8 cellular contexts compared by ENCODE assay signal in the genomic region with DNA sequence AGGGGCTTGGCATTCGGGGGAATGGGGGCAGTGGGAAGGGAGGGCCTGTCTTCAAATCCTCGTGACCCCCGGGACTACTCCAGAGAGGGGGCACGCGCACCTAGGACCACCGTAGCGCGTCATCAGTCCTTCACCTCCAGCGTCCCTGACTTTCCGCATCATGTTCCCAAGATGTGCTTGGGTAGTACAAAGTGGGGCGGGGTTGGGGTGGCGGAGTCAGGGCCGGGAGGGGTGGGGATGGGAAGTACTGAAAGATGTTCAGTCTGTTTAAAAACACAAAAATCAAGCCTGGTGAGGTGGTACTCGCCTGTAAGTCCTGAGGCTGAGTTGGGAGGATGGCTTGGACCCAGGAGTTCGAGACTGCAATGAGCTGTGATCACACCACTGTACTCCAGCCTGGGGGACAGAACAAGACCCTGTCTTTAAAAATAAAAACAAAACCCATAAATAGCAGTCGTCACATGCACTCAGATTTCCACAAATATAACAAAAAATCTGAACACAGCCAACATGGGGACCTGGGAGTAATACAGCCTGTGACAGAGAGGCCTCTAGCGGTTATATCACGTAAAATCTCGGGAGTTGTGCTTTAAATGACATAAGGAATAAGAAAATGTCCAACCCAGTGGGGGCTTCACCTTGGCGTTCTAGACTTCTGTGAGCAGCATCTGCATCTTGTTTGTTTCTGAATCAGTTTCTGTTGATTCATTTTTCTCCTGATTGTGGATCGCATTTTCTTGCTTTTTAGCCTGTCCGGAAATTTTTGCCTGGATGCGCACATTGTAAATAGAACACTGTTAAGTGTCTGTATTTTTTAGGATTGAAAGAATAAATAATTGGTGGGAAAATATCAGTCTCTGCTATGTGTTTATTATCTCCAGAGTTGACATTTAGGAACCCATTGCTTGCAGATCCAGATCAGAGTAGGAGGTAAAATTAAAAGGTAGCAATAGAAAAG. TPM values are rescaled to one million over a fixed set of nuclear protein-coding genes. Genes with fewer than 3 reads are reported as not detected.
DNase-seq lines count a peak whose midpoint lies in the region; ATAC-seq and TF ChIP-seq lines count a peak whose summit lies in the region.

No MANE protein-coding gene starts in this region.

- ATAC-seq in heart left ventricle: peak; percentile 6 to 69 (median 52)
- ATAC-seq in HG03095 (IDR thresholded peaks at IDR 0.05; ENCODE audit: unreplicated experiment): no peak
- ATAC-seq in GM19328 (IDR thresholded peaks at IDR 0.05; ENCODE audit: unreplicated experiment): no peak

- intact Hi-C loops in heart left ventricle (cut with DNase I): loop anchor here in 8 of 10 donors (2.0 to 10.0 kb wide), 6 partner anchors 30 to 300 kb away; a partner anchor contains a TSS

- H3K79me2 ChIP-seq in parathyroid adenoma: peaks cover 5% of the 10 kb centered on the region

- H3K4me1 ChIP-seq in HUES48 (ENCODE audit: control insufficient read depth, insufficient read depth, low read length) (peaks cover 18% of the 10 kb centered on the region), NT2/D1 (ENCODE audit: insufficient read depth, insufficient read length) (peaks cover 4% of the 10 kb centered on the region), adipocyte (ENCODE audit: control insufficient read depth, insufficient read depth, low read length) (peaks cover 33% of the 10 kb centered on the region), heart left ventricle (peaks cover 0 to 31% (median 14%) of the 10 kb centered on the region in 12 donors), parathyroid adenoma (peaks cover 32% of the 10 kb centered on the region)

- no peaks in the 10 kb centered on the region for H3K9me3 ChIP-seq in HUES48 (ENCODE audit: control insufficient read depth, insufficient read depth, low read length)
- no peaks in the 10 kb centered on the region for H3K9me3 ChIP-seq in NT2/D1 (ENCODE audit: insufficient read depth, low read length)
- H3K9me3 ChIP-seq in adipocyte (ENCODE audit: control insufficient read depth, low read length): no peaks in the 10 kb centered on the region
- H3K9me3 ChIP-seq in heart left ventricle: no peaks in the 10 kb centered on the region
- H3K9me3 ChIP-seq in parathyroid adenoma (ENCODE audit: control insufficient read depth, low read length): no peaks in the 10 kb centered on the region

- H3K27ac ChIP-seq in HUES48 (ENCODE audit: low read depth, low read length) (peak overlapping the region; percentile 77), heart left ventricle (peak overlapping the region; percentile 57 to 94 (median 88)), parathyroid adenoma (peak overlapping the region; percentile 91)

- peak overlapping the region; percentile 65 for H3K4me2 ChIP-seq in parathyroid adenoma (ENCODE audit: low read length)

- TF ChIP-seq CTCF in heart left ventricle (IDR thresholded peaks at IDR 0.05): peak; percentile 43 to 72 (median 60)
- TF ChIP-seq CTCF in parathyroid adenoma (IDR thresholded peaks at IDR 0.05): peak; percentile 88

- peak; percentile 33 for DNase-seq in DMS53 treated with DMSO at 0.1 percent for 48 hours (lab: John Stamatoyannopoulos, UW; ENCODE audit: unreplicated experiment)
- no peak for DNase-seq in NT2/D1 (ENCODE audit: low read depth, low spot score)
- peak; percentile 92 for DNase-seq in adipocyte (ENCODE audit: low read depth)
- DNase-seq in heart left ventricle: no peak

- H3K27me3 ChIP-seq in HUES48 (ENCODE audit: control insufficient read depth, insufficient read depth, low read length) (peaks cover 12% of the 10 kb centered on the region), NT2/D1 (ENCODE audit: insufficient read depth, insufficient read length) (peaks cover 17% of the 10 kb centered on the region), adipocyte (replicated peaks; ENCODE audit: control insufficient read depth, insufficient read depth, low read length) (no peaks in the 10 kb centered on the region), heart left ventricle (no peaks in the 10 kb centered on the region), parathyroid adenoma (ENCODE audit: control insufficient read depth, insufficient read depth, low read length) (no peaks in the 10 kb centered on the region)

- 14 to 20% (median 18%) methylated on average over 21 to 23 of the region's 23 CpGs for WGBS in heart left ventricle, 4 donors

- no peaks in the 10 kb centered on the region for H3K36me3 ChIP-seq in HUES48 (ENCODE audit: control insufficient read depth, insufficient read depth, low read length)
- peaks cover 3% of the 10 kb centered on the region for H3K36me3 ChIP-seq in NT2/D1 (ENCODE audit: insufficient read depth, insufficient read length, low read length)
- H3K36me3 ChIP-seq in adipocyte (ENCODE audit: control insufficient read depth, insufficient read depth, low read length, severe bottlenecking): no peaks in the 10 kb centered on the region
- H3K36me3 ChIP-seq in heart left ventricle: no peaks in the 10 kb centered on the region
- H3K36me3 ChIP-seq in parathyroid adenoma (ENCODE audit: control insufficient read depth, insufficient read depth, low read length): no peaks in the 10 kb centered on the region

- no peak for TF ChIP-seq POLR2A in heart left ventricle (IDR thresholded peaks at IDR 0.05)

- H3K4me3 ChIP-seq in HUES48 (ENCODE audit: low read depth, low read length) (peak overlapping the region; percentile 81), NT2/D1 (ENCODE audit: insufficient read length, low read depth) (peak overlapping the region; percentile 36), adipocyte (ENCODE audit: low read length) (peak overlapping the region; percentile 84), heart left ventricle (peak overlapping the region; percentile 61 to 88 (median 72)), parathyroid adenoma (ENCODE audit: low read depth, low read length) (peak overlapping the region; percentile 38)

- H2AFZ ChIP-seq in parathyroid adenoma: peak overlapping the region; percentile 88

- H3K9ac ChIP-seq in HUES48 (ENCODE audit: low read depth, low read length) (peak overlapping the region; percentile 50; the same call in 1 of the 2 replicates), NT2/D1 (ENCODE audit: insufficient read length, low read depth) (peak overlapping the region; percentile 67), adipocyte (ENCODE audit: low read length) (peak overlapping the region; percentile 89), parathyroid adenoma (no peak overlapping the region)

RNA-seq across cellular contexts. Expression of a gene that starts 0.7 kb away (rescaled TPM):
- 10 to 100 TPM; 10.2 to 23.8 (median 13.2) TPM for total RNA-seq in heart left ventricle
- 1 to 10 TPM; 5.0 to 8.1 TPM for polyA plus RNA-seq in heart left ventricle

RNA-seq across cellular contexts. Expression of a gene that starts 33.1 kb away (rescaled TPM):
- 1 to 10 TPM in 1 of 9 donors, under 1 TPM in 3, not detected in 5; 0.12 to 5.0 (median 0.50) TPM for total RNA-seq in heart left ventricle
- polyA plus RNA-seq in heart left ventricle: under 1 TPM in 1 of 2 donors, not detected in 1; 0.46 TPM

RNA-seq across cellular contexts. Expression of a gene that starts 58.1 kb away (rescaled TPM):
- 1 to 10 TPM in 1 of 9 donors, under 1 TPM in 1, not detected in 7; 0.25 to 1.9 TPM for total RNA-seq in heart left ventricle
- polyA plus RNA-seq in heart left ventricle: under 1 TPM in 1 of 2 donors, not detected in 1; 0.22 TPM

Comparison
In these comparisons a context has a peak if more than half of its experiments do, and no peak if none do; other contexts are left out.
1. DNase-seq: peak in DMS53 treated with DMSO at 0.1 percent for 48 hours (single experiment) and adipocyte (single experiment); none in NT2/D1 (single experiment) and heart left ventricle (0 of 5).
2. ATAC-seq: peak in heart left ventricle (4 of 4); none in HG03095 (single experiment) and GM19328 (single experiment).
3. Peak in every context shown above with its lines, with median percentiles within 50 percentile points of each other: H3K27ac ChIP-seq and H3K4me3 ChIP-seq.